In the genomic region with DNA sequence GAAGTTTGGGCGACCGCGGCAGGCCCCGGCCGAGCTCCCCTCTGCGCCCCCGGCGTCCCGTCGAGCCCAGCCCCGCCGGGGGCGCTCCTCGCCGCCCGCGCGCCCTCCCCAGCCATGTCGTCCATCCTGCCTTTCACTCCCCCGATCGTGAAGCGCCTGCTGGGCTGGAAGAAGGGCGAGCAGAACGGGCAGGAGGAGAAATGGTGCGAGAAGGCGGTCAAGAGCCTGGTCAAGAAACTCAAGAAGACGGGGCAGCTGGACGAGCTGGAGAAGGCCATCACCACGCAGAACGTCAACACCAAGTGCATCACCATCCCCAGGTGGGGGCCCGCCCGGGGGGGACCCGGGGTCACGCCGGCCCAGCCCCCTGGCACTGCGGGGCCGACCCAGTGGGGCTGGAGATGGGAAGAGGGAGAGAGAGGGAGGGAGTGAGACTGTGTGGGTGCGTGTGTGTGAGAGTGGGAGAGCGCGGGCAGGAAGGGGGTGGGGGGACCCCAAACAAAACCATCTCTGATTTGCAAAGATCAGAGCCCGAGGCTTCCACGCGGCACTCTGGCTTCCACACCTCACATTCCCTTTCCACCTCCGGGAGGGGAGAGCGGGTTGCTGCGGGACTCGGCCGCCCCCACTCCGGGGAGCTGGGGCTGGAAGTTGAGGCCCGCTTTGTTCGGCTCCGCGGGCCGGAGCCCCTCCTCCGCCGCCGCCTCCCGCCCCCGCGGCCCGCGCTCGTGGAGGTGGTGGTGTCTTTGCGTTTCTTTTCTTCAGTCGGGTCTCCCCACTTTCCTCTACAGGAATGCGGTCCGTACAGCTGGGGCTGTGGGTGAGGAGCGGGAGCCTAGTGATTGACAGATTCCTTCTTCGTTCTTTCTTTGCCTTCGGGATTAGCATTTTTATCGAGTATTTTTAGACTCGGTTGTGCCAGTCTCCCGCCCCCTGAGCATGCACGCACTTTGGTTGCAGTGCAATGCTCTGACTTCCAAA, we compare ENCODE assay signal across 8 cellular contexts. TPM values are rescaled to one million over a fixed set of nuclear protein-coding genes. Genes with fewer than 3 reads are reported as not detected.
DNase-seq lines count a peak whose midpoint lies in the region; ATAC-seq and TF ChIP-seq lines count a peak whose summit lies in the region.

No MANE protein-coding gene starts in this region.

- peak; percentile 51 for DNase-seq in stimulated activated CD4-positive, alpha-beta T cell treated with anti-CD3 and anti-CD28 coated beads, Interleukin-15, amount 100 ng/mL, for 24 hours
- DNase-seq in stimulated activated CD4-positive, alpha-beta T cell treated with anti-CD3 and anti-CD28 coated beads, Interleukin-2, amount 100 ng/mL, for 48 hours, result no peak
- DNase-seq in T-cell, result peak in 10 of 34 experiments; percentile 11 to 40 (median 30)
- DNase-seq in mucosa of descending colon, result peak in 2 of 3 donors; percentile 67 to 68
- no peak for DNase-seq in upper lobe of right lung
- DNase-seq in posterior vena cava (ENCODE audit: low spot score), result no peak
- no peak for DNase-seq in LoVo (ENCODE audit: low spot score)

- H3K27ac Mint-ChIP-seq in T-cell, result peak overlapping the region; percentile 94 to 97

- no peaks in the 10 kb centered on the region for H3K36me3 ChIP-seq in mucosa of descending colon (ENCODE audit: low read depth)
- H3K36me3 ChIP-seq in upper lobe of right lung, result no peaks in the 10 kb centered on the region

- TF ChIP-seq CTCF in mucosa of descending colon (IDR thresholded peaks at IDR 0.05), result no peak
- no peak for TF ChIP-seq CTCF in upper lobe of right lung (IDR thresholded peaks at IDR 0.05)

- H3K27ac ChIP-seq in cingulate gyrus (ENCODE audit: low read depth, low read length) (peak overlapping the region; percentile 77), upper lobe of right lung (peak overlapping the region; percentile 85)

- CTCF ChIA-PET in T-cell (lab: Charles Lee), result interaction anchor here in 1 of 2 donors (0.7 kb wide), 1 partner anchor 50 kb away, joined by 3 read pairs; no protein-coding TSS in a partner anchor

- peaks cover 23% of the 10 kb centered on the region for H3K36me3 Mint-ChIP-seq in T-cell

- peaks cover 46% of the 10 kb centered on the region for H3K4me1 ChIP-seq in mucosa of descending colon (ENCODE audit: low read depth)
- H3K4me1 ChIP-seq in upper lobe of right lung, result peaks cover 28% of the 10 kb centered on the region

- H3K4me3 ChIP-seq in mucosa of descending colon, result peak overlapping the region; percentile 72
- H3K4me3 ChIP-seq in upper lobe of right lung, result peak overlapping the region; percentile 81

- peak overlapping the region; percentile 89 to 99 (median 96) for H3K4me3 Mint-ChIP-seq in T-cell

- intact Hi-C loops in mucosa of descending colon (cut with DNase I, micrococcal nuclease) (no loop called here), upper lobe of right lung (cut with DNase I) (no loop called here), posterior vena cava (cut with DNase I) (loop anchor here (5.0 to 10.0 kb wide), 2 partner anchors 108 to 121 kb away; no protein-coding TSS in a partner anchor)

- peaks cover 57 to 68% (median 65%) of the 10 kb centered on the region in 3 donors for H3K4me1 Mint-ChIP-seq in T-cell

- ATAC-seq in T-cell (replicated peaks in 1 of 4) (peak; percentile 13 to 39 (median 31)), mucosa of descending colon (no peak), upper lobe of right lung (no peak)

- POLR2A ChIA-PET in T-cell (lab: Charles Lee), result no interaction called here

- no peaks in the 10 kb centered on the region for H3K9me3 Mint-ChIP-seq in T-cell

- H3K27me3 Mint-ChIP-seq in T-cell, result no peaks in the 10 kb centered on the region

- H3K9me3 ChIP-seq in mucosa of descending colon (no peaks in the 10 kb centered on the region), upper lobe of right lung (no peaks in the 10 kb centered on the region)

- H3K27me3 ChIP-seq in upper lobe of right lung, result no peaks in the 10 kb centered on the region

RNA-seq across cellular contexts. Expression of a gene that starts 0.9 kb away (rescaled TPM):
- total RNA-seq in T-cell (100 to 1,000 TPM in 3 of 5 donors, 10 to 100 TPM in 2; 55.4 to 159 (median 110) TPM), mucosa of descending colon (10 to 100 TPM; 38.5 to 76.3 (median 44.9) TPM), upper lobe of right lung (31.6 TPM), posterior vena cava (10 to 100 TPM; 56.3 to 62.7 TPM)

Comparison
In these comparisons a context has a peak if more than half of its experiments do, and no peak if none do; other contexts are left out.
1. DNase-seq: peak in stimulated activated CD4-positive, alpha-beta T cell treated with anti-CD3 and anti-CD28 coated beads, Interleukin-15, amount 100 ng/mL, for 24 hours (single experiment) and mucosa of descending colon (2 of 3); none in stimulated activated CD4-positive, alpha-beta T cell treated with anti-CD3 and anti-CD28 coated beads, Interleukin-2, amount 100 ng/mL, for 48 hours (0 of 2), upper lobe of right lung (single experiment), posterior vena cava (single experiment) and LoVo (single experiment).
2. ATAC-seq: peak in T-cell (4 of 4); none in mucosa of descending colon (single experiment) and upper lobe of right lung (single experiment).
3. intact Hi-C loops: an anchor here in posterior vena cava (5.0 to 10.0 kb wide); none called in mucosa of descending colon and upper lobe of right lung.